In genomic region chr6:149777624-149778023, GRCh38 we compare ENCODE assay signal across 24 cellular contexts. TPM values are rescaled to one million over a fixed set of nuclear protein-coding genes. Genes with fewer than 3 reads are reported as not detected.
DNase-seq lines count a peak whose midpoint lies in the region; ATAC-seq, FAIRE-seq and TF ChIP-seq lines count a peak whose summit lies in the region.
"Had no signal": no experiment of that assay in that cellular context is flagged by ENCODE, and none has a peak within 500 bp of the region (broad histone marks: within the 10 kb centered on the region; RNA-seq: fewer than 3 reads in every experiment).

No MANE protein-coding gene starts in this region.

- no peaks in the 10 kb centered on the region for H3K9me1 ChIP-seq in K562 (ENCODE audit: control insufficient read depth, insufficient read depth, low read length)

- no peak for TF ChIP-seq RAD21 in K562 (CRISPR knock-in tag; conservative IDR thresholded peaks at IDR 0.05 in 1 of 2, IDR thresholded peaks at IDR 0.05 in 1 of 2)

- no peak overlapping the region for H3K4me2 ChIP-seq in K562 (ENCODE audit: insufficient read depth, low read length)
- H3K4me2 ChIP-seq: A549, BLaER1 had no signal

- H3K36me3 Mint-ChIP-seq in MCF 10A (ENCODE audit: insufficient read depth, unreplicated experiment): peaks cover 77% of the 10 kb centered on the region

- no peak for FAIRE-seq in K562 (lab: Jason Lieb, UNC)
- FAIRE-seq: A549, GM12878, GM12892, GM18507 had no signal

- H3K79me2 ChIP-seq in K562 (ENCODE audit: control insufficient read depth, insufficient read depth, low read length): peaks cover 46% of the 10 kb centered on the region; the same call in 2 of the 3 replicates

- CTCF ChIA-PET in MCF 10A (lab: Yijun Ruan, JAX): no interaction called here
- CTCF ChIA-PET in K562 (lab: Yijun Ruan, JAX; ENCODE audit: low intra/inter-chr PET ratio): no interaction called here

- no peak for TF ChIP-seq CTCF in MCF 10A (IDR thresholded peaks at IDR 0.05; ENCODE audit: unreplicated experiment)
- TF ChIP-seq CTCF in breast epithelium (IDR thresholded peaks at IDR 0.05): no peak
- no peak for TF ChIP-seq CTCF in K562 (IDR thresholded peaks at IDR 0.05 in 2 of 3, conservative IDR thresholded peaks at IDR 0.05 in 1 of 3; ENCODE audit: insufficient read depth in 2 of 3, low read depth in 1 of 3, low read length in 3 of 3)

- no peaks in the 10 kb centered on the region for H3K27me3 Mint-ChIP-seq in MCF 10A (ENCODE audit: insufficient read depth, unreplicated experiment)
- H3K27me3 Mint-ChIP-seq: CD4-positive, alpha-beta memory T cell; CD4-positive, CD25-positive, alpha-beta regulatory T cell; CD8-positive, alpha-beta memory T cell had no signal

- no peak overlapping the region for H3K4me3 Mint-ChIP-seq in MCF 10A (ENCODE audit: unreplicated experiment)
- H3K4me3 Mint-ChIP-seq: CD14-positive monocyte; CD4-positive, alpha-beta memory T cell; CD4-positive, CD25-positive, alpha-beta regulatory T cell; CD8-positive, alpha-beta memory T cell had no signal

- TF ChIP-seq POLR2A in breast epithelium (IDR thresholded peaks at IDR 0.05) (no peak), K562 (conservative IDR thresholded peaks at IDR 0.05) (no peak)

- peak overlapping the region; percentile 51 for H3K27ac Mint-ChIP-seq in MCF 10A (ENCODE audit: low read depth, unreplicated experiment)
- H3K27ac Mint-ChIP-seq: CD4-positive, alpha-beta memory T cell; CD4-positive, CD25-positive, alpha-beta regulatory T cell had no signal

- no peaks in the 10 kb centered on the region for H3K36me3 ChIP-seq in breast epithelium
- H3K36me3 ChIP-seq in K562 (ENCODE audit: control insufficient read depth, insufficient read depth, low read length): peaks cover 82% of the 10 kb centered on the region
- peaks cover 57% of the 10 kb centered on the region for H3K36me3 ChIP-seq in SJCRH30

- H3K9ac ChIP-seq in K562 (ENCODE audit: insufficient read depth in 1 of 2, low read depth in 2 of 2, low read length in 2 of 2): no peak overlapping the region
- H3K9ac ChIP-seq: BLaER1 had no signal

- H3K9me3 ChIP-seq in breast epithelium: no peaks in the 10 kb centered on the region
- H3K9me3 ChIP-seq in K562 (replicated peaks; ENCODE audit: control insufficient read depth, insufficient read depth, low read depth, low read length): no peaks in the 10 kb centered on the region
- H3K9me3 ChIP-seq in SJCRH30 (replicated peaks): no peaks in the 10 kb centered on the region
- H3K9me3 ChIP-seq: A549, BE2C, BLaER1 had no signal

- H3K4me1 ChIP-seq in breast epithelium (no peaks in the 10 kb centered on the region), K562 (replicated peaks in 1 of 2; ENCODE audit: control insufficient read depth in 2 of 2, insufficient read depth in 2 of 2, low read length in 2 of 2) (no peaks in the 10 kb centered on the region), SJCRH30 (no peaks in the 10 kb centered on the region)
- H3K4me1 ChIP-seq: A549, BE2C, BLaER1 had no signal

- no peak for TF ChIP-seq EP300 in K562 (IDR thresholded peaks at IDR 0.05; ENCODE audit: low read length)

- WGBS in K562 (ENCODE audit: insufficient coverage, low coverage, missing lambda C conversion rate): 100% methylated on average over 1 of the region's 1 CpG

- H3K9me3 Mint-ChIP-seq in MCF 10A (ENCODE audit: unreplicated experiment): no peaks in the 10 kb centered on the region
- H3K9me3 Mint-ChIP-seq: CD4-positive, alpha-beta memory T cell; CD4-positive, CD25-positive, alpha-beta regulatory T cell; CD8-positive, alpha-beta memory T cell had no signal

- POLR2A ChIA-PET in MCF 10A (lab: Yijun Ruan, JAX): interaction anchor here (0.8 kb wide), 1 partner anchor 11 kb away, joined by 6 read pairs; no protein-coding TSS in a partner anchor
- POLR2A ChIA-PET in K562 (lab: Yijun Ruan, JAX): interaction anchor here (0.8 kb wide), 1 partner anchor 49 kb away, joined by 3 read pairs; no protein-coding TSS in a partner anchor

- no peak overlapping the region for H2AFZ ChIP-seq in K562 (ENCODE audit: low read depth, low read length)

- H3K27ac ChIP-seq in breast epithelium (no peak overlapping the region), K562 (ENCODE audit: extremely low read depth, low read depth, low read length) (no peak overlapping the region), SJCRH30 (no peak overlapping the region)
- H3K27ac ChIP-seq: A549, BLaER1 had no signal

- in situ Hi-C loops in K562 (cut with MboI): no loop called here

- ATAC-seq in K562: no peak
- no peak for ATAC-seq in GM19328 (IDR thresholded peaks at IDR 0.05; ENCODE audit: unreplicated experiment)
- ATAC-seq: A549, GM12878 had no signal

- H3K27me3 ChIP-seq in breast epithelium (no peaks in the 10 kb centered on the region), K562 (ENCODE audit: control insufficient read depth in 2 of 2, insufficient read depth in 2 of 2, low read length in 2 of 2) (no peaks in the 10 kb centered on the region), SJCRH30 (no peaks in the 10 kb centered on the region)
- H3K27me3 ChIP-seq: BE2C, BLaER1 had no signal

- H3K4me1 Mint-ChIP-seq in MCF 10A (ENCODE audit: insufficient read depth, unreplicated experiment): peaks cover 5% of the 10 kb centered on the region
- H3K4me1 Mint-ChIP-seq: CD14-positive monocyte had no signal

- H4K20me1 ChIP-seq in K562 (replicated peaks; ENCODE audit: control insufficient read depth, insufficient read depth, low read length): no peaks in the 10 kb centered on the region

- H3K4me3 ChIP-seq in breast epithelium: no peak overlapping the region
- no peak overlapping the region for H3K4me3 ChIP-seq in K562
- no peak overlapping the region for H3K4me3 ChIP-seq in SJCRH30
- H3K4me3 ChIP-seq: A549, BLaER1, GM12878 had no signal

- intact Hi-C loops in MCF 10A (cut with micrococcal nuclease): no loop called here
- intact Hi-C loops in breast epithelium (cut with DNase I; ENCODE audit: low total_unique reads): no loop called here
- intact Hi-C loops in K562 (cut with micrococcal nuclease): no loop called here

- no TSS peak for BruUV-seq in MCF 10A (replicated peaks; lab: Mats Ljungman, UMichigan)
- BruUV-seq in K562 (replicated peaks; lab: Mats Ljungman, UMichigan): no TSS peak

- no peak for DNase-seq in MCF 10A (ENCODE audit: unreplicated experiment)
- DNase-seq in breast epithelium (ENCODE audit: low spot score in 2 of 2): no peak
- no peak for DNase-seq in K562 (ENCODE audit: extremely low read depth in 1 of 4, low spot score in 3 of 4)
- DNase-seq in SJCRH30: no peak
- DNase-seq: BE2C; C1 segment of cervical spinal cord; CD4-positive, alpha-beta memory T cell; CD4-positive, CD25-positive, alpha-beta regulatory T cell; CD8-positive, alpha-beta memory T cell; COR-L47; DMS 273 treated with DMSO at 0.1 percent for 48 hours; DMS153; DMS53; DMS79; DND-41; EL; GDM1 had no signal

RNA-seq across cellular contexts. Expression of gene PCMT1, which starts 28.1 kb away (rescaled TPM):
- total RNA-seq in MCF 10A (2022) (117 and 121 TPM in 2 replicates), breast epithelium (100 to 1,000 TPM; 111 to 148 (median 121) TPM), K562 (2014; rRNA removed) (302 and 327 TPM in 2 replicates), K562 (2014; rRNA removed; fragmentation: Illumina TruSeq; extraction: Trizol) (235 and 246 TPM in 2 replicates), K562 (2015; rRNA removed; fragmentation: Illumina TruSeq; extraction: Trizol) (215 and 217 TPM in 2 replicates), K562 (2021) (231 and 238 TPM in 2 replicates)
- 143 TPM in 2 replicates for total RNA-seq in K562 (2011; cell fraction: chromatin; rRNA removed; ENCODE audit: low replicate concordance)
- 190 and 200 TPM in 2 replicates for total RNA-seq in K562 (2011; cell fraction: nucleolus; rRNA removed)
- total RNA-seq in K562 (2011; cell fraction: nucleoplasm; rRNA removed): 178 and 226 TPM in 2 replicates
- polyA plus RNA-seq in K562 (2011; rRNA removed) (307 and 425 TPM in 2 replicates), K562 (2014; fragmentation: Illumina TruSeq; extraction: Trizol) (303 and 361 TPM in 2 replicates), K562 (2014; fragmentation: Nextera tagmentation; extraction: Ambion mirVana) (100 to 1,000 TPM; 536 to 541 TPM), K562 (2014; rRNA removed) (411 and 464 TPM in 2 replicates)
- polyA plus RNA-seq in K562 (2011; cell fraction: cytosol; rRNA removed): 302 and 333 TPM in 2 replicates
- polyA plus RNA-seq in K562 (2011; cell fraction: nucleus; rRNA removed): 61.1 and 83.0 TPM in 2 replicates
- 178 and 267 TPM in 2 replicates for polyA plus RNA-seq in K562 (2012)
- 317 and 349 TPM in 2 replicates for polyA minus RNA-seq in K562 (2011; rRNA and poly(A)+ RNA removed)
- 86.4 and 132 TPM in 2 replicates for polyA minus RNA-seq in K562 (2011; cell fraction: cytosol; rRNA and poly(A)+ RNA removed)
- 29.5 and 35.4 TPM in 2 replicates for polyA minus RNA-seq in K562 (2011; cell fraction: nucleus; rRNA and poly(A)+ RNA removed)
- 95.8 and 101 TPM in 2 replicates for total RNA-seq in SJCRH30 (2014; rRNA removed; shearing (Covaris generic))

RNA-seq across cellular contexts. Expression of gene NUP43, which starts 31.3 kb away (rescaled TPM):
- total RNA-seq in MCF 10A (2022) (47.8 and 50.5 TPM in 2 replicates), breast epithelium (10 to 100 TPM; 15.5 to 27.8 (median 22.6) TPM), K562 (2014; rRNA removed) (44.7 and 50.5 TPM in 2 replicates), K562 (2014; rRNA removed; fragmentation: Illumina TruSeq; extraction: Trizol) (112 and 127 TPM in 2 replicates), K562 (2015; rRNA removed; fragmentation: Illumina TruSeq; extraction: Trizol) (78.1 and 83.6 TPM in 2 replicates), K562 (2021) (101 and 103 TPM in 2 replicates)
- total RNA-seq in K562 (2011; cell fraction: chromatin; rRNA removed; ENCODE audit: low replicate concordance): 105 and 121 TPM in 2 replicates
- 31.3 and 32.5 TPM in 2 replicates for total RNA-seq in K562 (2011; cell fraction: nucleolus; rRNA removed)
- 51.2 and 83.9 TPM in 2 replicates for total RNA-seq in K562 (2011; cell fraction: nucleoplasm; rRNA removed)
- polyA plus RNA-seq in K562 (2011; rRNA removed) (112 and 136 TPM in 2 replicates), K562 (2014; fragmentation: Illumina TruSeq; extraction: Trizol) (59.5 and 67.4 TPM in 2 replicates), K562 (2014; fragmentation: Nextera tagmentation; extraction: Ambion mirVana) (10 to 100 TPM; 28.9 to 39.7 TPM), K562 (2014; rRNA removed) (53.1 and 53.4 TPM in 2 replicates)
- polyA plus RNA-seq in K562 (2011; cell fraction: cytosol; rRNA removed): 35.5 and 60.8 TPM in 2 replicates
- polyA plus RNA-seq in K562 (2011; cell fraction: nucleus; rRNA removed): 52.5 and 59.6 TPM in 2 replicates
- 38.4 and 46.1 TPM in 2 replicates for polyA plus RNA-seq in K562 (2012)
- polyA minus RNA-seq in K562 (2011; rRNA and poly(A)+ RNA removed): 293 and 318 TPM in 2 replicates
- polyA minus RNA-seq in K562 (2011; cell fraction: cytosol; rRNA and poly(A)+ RNA removed): 67.9 and 134 TPM in 2 replicates
- 19.9 and 34.4 TPM in 2 replicates for polyA minus RNA-seq in K562 (2011; cell fraction: nucleus; rRNA and poly(A)+ RNA removed)
- 72.3 and 76.6 TPM in 2 replicates for total RNA-seq in SJCRH30 (2014; rRNA removed; shearing (Covaris generic))

RNA-seq across cellular contexts. Expression of gene LATS1, which starts 59.7 kb away (rescaled TPM):
- total RNA-seq in MCF 10A (2022) (28.8 and 34.3 TPM in 2 replicates), breast epithelium (10 to 100 TPM; 24.3 to 36.4 (median 30.2) TPM), K562 (2014; rRNA removed) (14.0 and 22.5 TPM in 2 replicates), K562 (2014; rRNA removed; fragmentation: Illumina TruSeq; extraction: Trizol) (28.4 and 32.1 TPM in 2 replicates), K562 (2015; rRNA removed; fragmentation: Illumina TruSeq; extraction: Trizol) (26.5 and 26.6 TPM in 2 replicates), K562 (2021) (33.2 and 36.3 TPM in 2 replicates)
- 46.5 and 118 TPM in 2 replicates for total RNA-seq in K562 (2011; cell fraction: chromatin; rRNA removed; ENCODE audit: low replicate concordance)
- 23.9 and 24.3 TPM in 2 replicates for total RNA-seq in K562 (2011; cell fraction: nucleolus; rRNA removed)
- total RNA-seq in K562 (2011; cell fraction: nucleoplasm; rRNA removed): 35.3 and 42.9 TPM in 2 replicates
- polyA plus RNA-seq in K562 (2011; rRNA removed) (18.4 and 24.0 TPM in 2 replicates), K562 (2014; fragmentation: Illumina TruSeq; extraction: Trizol) (28.7 and 29.1 TPM in 2 replicates), K562 (2014; fragmentation: Nextera tagmentation; extraction: Ambion mirVana) (1 to 10 TPM; 5.0 to 5.6 TPM), K562 (2014; rRNA removed) (11.9 and 13.2 TPM in 2 replicates)
- polyA plus RNA-seq in K562 (2011; cell fraction: cytosol; rRNA removed): 14.4 and 17.0 TPM in 2 replicates
- 21.7 and 22.5 TPM in 2 replicates for polyA plus RNA-seq in K562 (2011; cell fraction: nucleus; rRNA removed)
- 15.0 and 16.6 TPM in 2 replicates for polyA plus RNA-seq in K562 (2012)
- polyA minus RNA-seq in K562 (2011; rRNA and poly(A)+ RNA removed): 60.3 and 69.3 TPM in 2 replicates
- polyA minus RNA-seq in K562 (2011; cell fraction: cytosol; rRNA and poly(A)+ RNA removed): 31.1 and 31.3 TPM in 2 replicates
- polyA minus RNA-seq in K562 (2011; cell fraction: nucleus; rRNA and poly(A)+ RNA removed): 22.2 and 41.8 TPM in 2 replicates
- total RNA-seq in SJCRH30 (2014; rRNA removed; shearing (Covaris generic)): 33.1 and 33.9 TPM in 2 replicates
